In the genomic region with DNA sequence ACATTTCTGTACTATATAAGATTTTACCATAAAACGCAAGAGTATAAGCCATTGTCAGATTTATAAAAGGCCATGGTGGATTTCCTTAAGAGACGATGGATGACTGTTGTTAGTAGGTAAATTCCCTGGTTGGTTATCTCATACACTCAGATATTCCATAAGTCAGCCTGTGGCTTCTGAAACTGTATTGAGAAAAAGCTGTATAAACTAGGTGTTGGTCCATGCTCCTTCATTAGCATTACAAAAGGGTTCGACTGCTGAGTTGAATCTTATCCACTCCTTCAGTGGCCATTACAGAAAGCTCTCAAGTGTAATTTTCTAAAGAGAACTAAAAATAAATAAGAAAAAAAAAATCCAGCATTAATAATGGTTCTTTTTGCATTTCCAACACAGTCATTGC, we compare ENCODE assay signal across 24 cellular contexts. TPM values are rescaled to one million over a fixed set of nuclear protein-coding genes. Genes with fewer than 3 reads are reported as not detected.
DNase-seq lines count a peak whose midpoint lies in the region; ATAC-seq and TF ChIP-seq lines count a peak whose summit lies in the region.
"Had no signal": no experiment of that assay in that cellular context is flagged by ENCODE, and none has a peak within 500 bp of the region (broad histone marks: within the 10 kb centered on the region; RNA-seq: fewer than 3 reads in every experiment).

No MANE protein-coding gene starts in this region.

- peak overlapping the region; percentile 94 for H3K4me3 Mint-ChIP-seq in activated naive CD4-positive, alpha-beta T cell treated with anti-CD3 and anti-CD28 coated beads, Interleukin-2, amount 10 ng/mL, durations not matched to agents 7 days and 5 days
- H3K4me3 Mint-ChIP-seq in WTC11, result no peak overlapping the region
- peak overlapping the region in 1 of 2 donors; percentile 89 for H3K4me3 Mint-ChIP-seq in effector memory CD8-positive, alpha-beta T cell
- H3K4me3 Mint-ChIP-seq: endodermal cell, nephron had no signal

- intact Hi-C loops in right cardiac atrium (cut with DNase I), result no loop called here

- H3K9me3 Mint-ChIP-seq in activated naive CD4-positive, alpha-beta T cell treated with anti-CD3 and anti-CD28 coated beads, Interleukin-2, amount 10 ng/mL, durations not matched to agents 7 days and 5 days, result no peaks in the 10 kb centered on the region
- no peaks in the 10 kb centered on the region for H3K9me3 Mint-ChIP-seq in WTC11
- peaks cover 0 to 7% of the 10 kb centered on the region in 2 donors for H3K9me3 Mint-ChIP-seq in effector memory CD8-positive, alpha-beta T cell
- H3K9me3 Mint-ChIP-seq: endodermal cell, nephron had no signal

- H3K36me3 ChIP-seq in thymus (ENCODE audit: control insufficient read depth, insufficient read depth), result peaks cover 22% of the 10 kb centered on the region
- H3K36me3 ChIP-seq: ascending aorta, thoracic aorta had no signal

- CTCF ChIA-PET in activated naive CD4-positive, alpha-beta T cell treated with anti-CD3 and anti-CD28 coated beads, Interleukin-2, amount 10 ng/mL, durations not matched to agents 7 days and 5 days (lab: Charles Lee), result interaction anchor here (0.6 to 2.6 kb wide), 4 partner anchors 11 to 371 kb away, joined by 3 to 10 read pairs (median 4); no protein-coding TSS in a partner anchor
- CTCF ChIA-PET in WTC11 (lab: Charles Lee), result interaction anchor here (1.1 to 2.0 kb wide), 6 partner anchors 10 to 137 kb away, joined by 3 to 5 read pairs (median 4); no protein-coding TSS in a partner anchor

- H3K4me1 Mint-ChIP-seq in activated naive CD4-positive, alpha-beta T cell treated with anti-CD3 and anti-CD28 coated beads, Interleukin-2, amount 10 ng/mL, durations not matched to agents 7 days and 5 days, result peaks cover 55% of the 10 kb centered on the region
- H3K4me1 Mint-ChIP-seq in WTC11, result peaks cover 15% of the 10 kb centered on the region
- H3K4me1 Mint-ChIP-seq in effector memory CD8-positive, alpha-beta T cell (ENCODE audit: low read depth in 2 of 2), result peaks cover 49 to 72% of the 10 kb centered on the region in 2 donors
- H3K4me1 Mint-ChIP-seq: endodermal cell, nephron had no signal

- POLR2A ChIA-PET in WTC11 (lab: Charles Lee), result no interaction called here

- no peaks in the 10 kb centered on the region for H3K9me3 ChIP-seq in thymus (ENCODE audit: control insufficient read depth)
- H3K9me3 ChIP-seq in right cardiac atrium (ENCODE audit: control insufficient read depth, low read length), result no peaks in the 10 kb centered on the region
- H3K9me3 ChIP-seq: ascending aorta, thoracic aorta had no signal

- H3K4me3 ChIP-seq in thymus (ENCODE audit: low read length) (peak overlapping the region; percentile 94), right cardiac atrium (ENCODE audit: low read length) (no peak overlapping the region)
- H3K4me3 ChIP-seq: ascending aorta, lung, thoracic aorta had no signal

- no peaks in the 10 kb centered on the region for H3K27me3 Mint-ChIP-seq in activated naive CD4-positive, alpha-beta T cell treated with anti-CD3 and anti-CD28 coated beads, Interleukin-2, amount 10 ng/mL, durations not matched to agents 7 days and 5 days
- peaks cover 3% of the 10 kb centered on the region for H3K27me3 Mint-ChIP-seq in WTC11 (ENCODE audit: low read depth)
- no peaks in the 10 kb centered on the region for H3K27me3 Mint-ChIP-seq in effector memory CD8-positive, alpha-beta T cell

- ATAC-seq in WTC11, result peak; percentile 56
- ATAC-seq in effector memory CD8-positive, alpha-beta T cell (replicated peaks), result no peak
- ATAC-seq in right cardiac atrium, result no peak
- ATAC-seq: HepG2 had no signal

- H3K27ac Mint-ChIP-seq in activated naive CD4-positive, alpha-beta T cell treated with anti-CD3 and anti-CD28 coated beads, Interleukin-2, amount 10 ng/mL, durations not matched to agents 7 days and 5 days, result peak overlapping the region; percentile 84
- no peak overlapping the region for H3K27ac Mint-ChIP-seq in WTC11
- H3K27ac Mint-ChIP-seq in effector memory CD8-positive, alpha-beta T cell, result peak overlapping the region; percentile 93 to 96
- H3K27ac Mint-ChIP-seq: endodermal cell, nephron had no signal

- peaks cover 58% of the 10 kb centered on the region for H3K36me3 Mint-ChIP-seq in activated naive CD4-positive, alpha-beta T cell treated with anti-CD3 and anti-CD28 coated beads, Interleukin-2, amount 10 ng/mL, durations not matched to agents 7 days and 5 days
- no peaks in the 10 kb centered on the region for H3K36me3 Mint-ChIP-seq in WTC11
- peaks cover 26% of the 10 kb centered on the region for H3K36me3 Mint-ChIP-seq in effector memory CD8-positive, alpha-beta T cell (ENCODE audit: insufficient read depth)

- DNase-seq in activated naive CD4-positive, alpha-beta T cell treated with anti-CD3 and anti-CD28 coated beads, Interleukin-2, amount 10 ng/mL, durations not matched to agents 7 days and 5 days, result no peak
- DNase-seq in activated naive CD4-positive, alpha-beta T cell (lab: John Stamatoyannopoulos, UW), result no peak
- DNase-seq in WTC11 (ENCODE audit: low spot score) (no peak), HuH-7 (ENCODE audit: low spot score) (no peak), NOMO-1 (lab: John Stamatoyannopoulos, UW; ENCODE audit: unreplicated experiment in 2 of 2) (no peak), right cardiac atrium (no peak)
- DNase-seq in effector memory CD8-positive, alpha-beta T cell, result no peak
- DNase-seq: Calu3; endodermal cell; head of caudate nucleus; MM.1S; NCI-H1694; NCI-H446 treated with DMSO at 0.1 percent for 48 hours; SHP77 treated with DMSO at 0.1 percent for 48 hours; stimulated activated CD4-positive, alpha-beta T cell treated with anti-CD3 and anti-CD28 coated beads, Interleukin-4, amount 100 ng/mL, for 24 hours had no signal

- WGBS in thymus, result 87% methylated on average over 3 of the region's 3 CpGs
- 74% methylated on average over 3 of the region's 3 CpGs for WGBS in right cardiac atrium

- H3K4me1 ChIP-seq in thymus (ENCODE audit: control insufficient read depth, insufficient read depth, low read length) (peaks cover 40% of the 10 kb centered on the region), right cardiac atrium (ENCODE audit: control insufficient read depth, insufficient read depth, low read length) (no peaks in the 10 kb centered on the region)
- H3K4me1 ChIP-seq: ascending aorta had no signal

- no peaks in the 10 kb centered on the region for H3K27me3 ChIP-seq in thymus (ENCODE audit: control insufficient read depth, insufficient read depth)
- no peaks in the 10 kb centered on the region for H3K27me3 ChIP-seq in right cardiac atrium (ENCODE audit: control insufficient read depth, insufficient read depth)
- H3K27me3 ChIP-seq: ascending aorta had no signal

- TF ChIP-seq CTCF in WTC11 (IDR thresholded peaks at IDR 0.05), result no peak

- H3K27ac ChIP-seq in thymus (ENCODE audit: low read depth), result no peak overlapping the region
- no peak overlapping the region for H3K27ac ChIP-seq in right cardiac atrium (ENCODE audit: low read length)
- H3K27ac ChIP-seq: ascending aorta, thoracic aorta had no signal

TF ChIP-seq in WTC11, 78 proteins besides CTCF, POLR2A, EP300 and RAD21 (continues in another document):
- TF ChIP-seq, protein P1, sequence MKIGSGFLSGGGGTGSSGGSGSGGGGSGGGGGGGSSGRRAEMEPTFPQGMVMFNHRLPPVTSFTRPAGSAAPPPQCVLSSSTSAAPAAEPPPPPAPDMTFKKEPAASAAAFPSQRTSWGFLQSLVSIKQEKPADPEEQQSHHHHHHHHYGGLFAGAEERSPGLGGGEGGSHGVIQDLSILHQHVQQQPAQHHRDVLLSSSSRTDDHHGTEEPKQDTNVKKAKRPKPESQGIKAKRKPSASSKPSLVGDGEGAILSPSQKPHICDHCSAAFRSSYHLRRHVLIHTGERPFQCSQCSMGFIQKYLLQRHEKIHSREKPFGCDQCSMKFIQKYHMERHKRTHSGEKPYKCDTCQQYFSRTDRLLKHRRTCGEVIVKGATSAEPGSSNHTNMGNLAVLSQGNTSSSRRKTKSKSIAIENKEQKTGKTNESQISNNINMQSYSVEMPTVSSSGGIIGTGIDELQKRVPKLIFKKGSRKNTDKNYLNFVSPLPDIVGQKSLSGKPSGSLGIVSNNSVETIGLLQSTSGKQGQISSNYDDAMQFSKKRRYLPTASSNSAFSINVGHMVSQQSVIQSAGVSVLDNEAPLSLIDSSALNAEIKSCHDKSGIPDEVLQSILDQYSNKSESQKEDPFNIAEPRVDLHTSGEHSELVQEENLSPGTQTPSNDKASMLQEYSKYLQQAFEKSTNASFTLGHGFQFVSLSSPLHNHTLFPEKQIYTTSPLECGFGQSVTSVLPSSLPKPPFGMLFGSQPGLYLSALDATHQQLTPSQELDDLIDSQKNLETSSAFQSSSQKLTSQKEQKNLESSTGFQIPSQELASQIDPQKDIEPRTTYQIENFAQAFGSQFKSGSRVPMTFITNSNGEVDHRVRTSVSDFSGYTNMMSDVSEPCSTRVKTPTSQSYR (CRISPR knock-in tag; IDR thresholded peaks at IDR 0.05), result no peak
- no peak for TF ChIP-seq ETV6 (CRISPR knock-in tag; IDR thresholded peaks at IDR 0.05)
- TF ChIP-seq ZNF671 (CRISPR knock-in tag; IDR thresholded peaks at IDR 0.05), result no peak
- TF ChIP-seq NFE2L1 (CRISPR knock-in tag; IDR thresholded peaks at IDR 0.05), result no peak
- TF ChIP-seq GABPB1 (CRISPR knock-in tag; IDR thresholded peaks at IDR 0.05), result no peak
- TF ChIP-seq, protein P2, sequence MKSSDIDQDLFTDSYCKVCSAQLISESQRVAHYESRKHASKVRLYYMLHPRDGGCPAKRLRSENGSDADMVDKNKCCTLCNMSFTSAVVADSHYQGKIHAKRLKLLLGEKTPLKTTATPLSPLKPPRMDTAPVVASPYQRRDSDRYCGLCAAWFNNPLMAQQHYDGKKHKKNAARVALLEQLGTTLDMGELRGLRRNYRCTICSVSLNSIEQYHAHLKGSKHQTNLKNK (CRISPR knock-in tag; IDR thresholded peaks at IDR 0.05), result no peak
- TF ChIP-seq, protein P3, sequence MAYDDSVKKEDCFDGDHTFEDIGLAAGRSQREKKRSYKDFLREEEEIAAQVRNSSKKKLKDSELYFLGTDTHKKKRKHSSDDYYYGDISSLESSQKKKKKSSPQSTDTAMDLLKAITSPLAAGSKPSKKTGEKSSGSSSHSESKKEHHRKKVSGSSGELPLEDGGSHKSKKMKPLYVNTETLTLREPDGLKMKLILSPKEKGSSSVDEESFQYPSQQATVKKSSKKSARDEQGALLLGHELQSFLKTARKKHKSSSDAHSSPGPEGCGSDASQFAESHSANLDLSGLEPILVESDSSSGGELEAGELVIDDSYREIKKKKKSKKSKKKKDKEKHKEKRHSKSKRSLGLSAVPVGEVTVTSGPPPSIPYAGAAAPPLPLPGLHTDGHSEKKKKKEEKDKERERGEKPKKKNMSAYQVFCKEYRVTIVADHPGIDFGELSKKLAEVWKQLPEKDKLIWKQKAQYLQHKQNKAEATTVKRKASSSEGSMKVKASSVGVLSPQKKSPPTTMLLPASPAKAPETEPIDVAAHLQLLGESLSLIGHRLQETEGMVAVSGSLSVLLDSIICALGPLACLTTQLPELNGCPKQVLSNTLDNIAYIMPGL (CRISPR knock-in tag; IDR thresholded peaks at IDR 0.05), result no peak

RNA-seq across cellular contexts. Expression of a gene that starts 5.3 kb away (rescaled TPM):
- 0.33 to 0.92 TPM (median 0.64 TPM) in 3 replicates for total RNA-seq in WTC11 (2021)
- polyA plus RNA-seq in thymus, result 51.5 TPM
- 1 to 10 TPM; 2.0 to 5.5 (median 4.1) TPM for total RNA-seq in right cardiac atrium
- polyA plus RNA-seq in right cardiac atrium, result 1.6 TPM
- total RNA-seq: ascending aorta, Calu3, HepG2 had no signal

RNA-seq across cellular contexts. Expression of a gene that starts 12.6 kb away (rescaled TPM):
- not detected in 3 replicates for total RNA-seq in WTC11 (2021)
- polyA plus RNA-seq in thymus, result 1.2 TPM
- total RNA-seq in right cardiac atrium, result not detected
- polyA plus RNA-seq in right cardiac atrium, result 0.02 TPM
- total RNA-seq: Calu3, endodermal cell, G401, HepG2, posterior vena cava, skeletal muscle tissue, thoracic aorta had no signal
- polyA plus RNA-seq: HepG2 had no signal

RNA-seq across cellular contexts. Expression of a gene that starts 54.0 kb away (rescaled TPM):
- total RNA-seq in WTC11 (2021) (not detected in 3 replicates), right cardiac atrium (under 1 TPM in 1 of 4 donors, not detected in 3; 0.31 TPM)
- polyA plus RNA-seq in thymus (3.3 TPM), right cardiac atrium (0.09 TPM)
- total RNA-seq: ascending aorta, Calu3, endodermal cell, G401, HepG2 had no signal
- polyA plus RNA-seq: HepG2 had no signal
